In the genomic region with DNA sequence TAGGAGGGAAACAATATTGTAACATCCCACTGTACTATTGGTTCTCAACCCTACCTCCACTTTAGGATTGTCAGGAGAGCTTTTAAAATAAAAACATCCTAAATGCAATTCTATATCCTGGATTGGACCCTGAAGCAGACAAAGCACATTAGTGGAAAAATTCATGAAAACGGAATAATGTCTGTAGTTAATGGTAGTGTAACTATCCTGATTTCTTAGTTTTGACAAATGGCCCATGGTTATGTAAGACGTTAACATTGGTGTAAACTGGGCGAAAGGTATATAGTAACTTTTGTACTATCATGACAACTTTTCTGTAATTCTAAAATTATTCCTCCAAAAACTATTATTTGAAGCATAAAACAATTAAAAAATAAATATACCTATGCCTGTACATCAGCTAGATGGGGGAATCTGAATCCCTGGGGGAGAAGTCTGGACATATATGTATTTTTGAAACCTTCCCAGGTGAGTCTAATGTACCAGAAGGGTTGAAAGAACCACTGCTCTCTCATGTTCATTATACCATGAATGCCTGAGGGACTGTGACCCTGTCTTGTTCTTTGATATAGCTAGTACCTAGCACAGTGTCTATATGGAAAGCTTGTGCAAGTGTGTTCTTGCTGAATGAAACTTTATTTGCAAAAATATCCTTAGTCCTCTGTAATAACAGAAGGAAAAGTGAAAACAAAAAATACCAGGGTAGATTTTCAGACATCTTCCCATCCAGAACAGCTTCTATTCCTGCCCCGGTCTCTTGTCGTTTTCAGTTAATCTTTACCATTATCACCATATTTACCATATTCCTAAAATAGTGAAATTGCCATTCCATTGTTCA, we compare ENCODE assay signal across 24 cellular contexts. TPM values are rescaled to one million over a fixed set of nuclear protein-coding genes. Genes with fewer than 3 reads are reported as not detected.
DNase-seq lines count a peak whose midpoint lies in the region; ATAC-seq and TF ChIP-seq lines count a peak whose summit lies in the region.
"Had no signal": no experiment of that assay in that cellular context is flagged by ENCODE, and none has a peak within 500 bp of the region (broad histone marks: within the 10 kb centered on the region; RNA-seq: fewer than 3 reads in every experiment).

No MANE protein-coding gene starts in this region.

- ATAC-seq in GM19463 (IDR thresholded peaks at IDR 0.05; ENCODE audit: unreplicated experiment) (no peak), GM23338 (no peak)
- ATAC-seq: A549; CD8-positive, alpha-beta T cell; GM12878 had no signal

- H3K4me2 ChIP-seq in DOHH2 (ENCODE audit: low read length) (peak overlapping the region; percentile 89), Loucy (ENCODE audit: low read depth, low read length, poor library complexity, severe bottlenecking) (peak overlapping the region; percentile 81), OCI-LY7 (ENCODE audit: low read length) (peak overlapping the region; percentile 57), GM23338 (no peak overlapping the region)
- H3K4me2 ChIP-seq: A549 had no signal

- H3K36me3 ChIP-seq in DOHH2 (ENCODE audit: control insufficient read depth, low read length) (no peaks in the 10 kb centered on the region; the same call in 1 of the 2 replicates), Loucy (ENCODE audit: insufficient read depth, low read length) (peaks cover 33% of the 10 kb centered on the region; the same call in 1 of the 2 replicates), OCI-LY7 (ENCODE audit: insufficient read depth, low read length) (no peaks in the 10 kb centered on the region; the same call in 1 of the 2 replicates), GM23338 (ENCODE audit: insufficient read depth) (no peaks in the 10 kb centered on the region)
- H3K36me3 ChIP-seq: BLaER1 treated with 17β-estradiol and CSF1 and Interleukin-3, amounts not matched to agents 10 nM and 100 nM had no signal

- POLR2A ChIA-PET in OCI-LY7 (lab: Charles Lee), result interaction anchor here (0.5 to 2.4 kb wide), 11 partner anchors 9 to 130 kb away, joined by 3 to 10 read pairs (median 5); a partner anchor contains a TSS

- H3K4me3 ChIP-seq in DOHH2 (ENCODE audit: low read length) (peak overlapping the region; percentile 93), Loucy (ENCODE audit: low read length, poor library complexity, severe bottlenecking) (no peak overlapping the region), OCI-LY7 (ENCODE audit: low read depth, low read length, poor library complexity, severe bottlenecking) (peak overlapping the region; percentile 38), GM23338 (no peak overlapping the region)
- H3K4me3 ChIP-seq: A549; BLaER1 treated with 17β-estradiol and CSF1 and Interleukin-3, amounts not matched to agents 10 nM and 100 nM; GM12878 had no signal

- no peak overlapping the region for H3K9ac ChIP-seq in Loucy (ENCODE audit: low read depth, low read length, poor library complexity, severe bottlenecking)
- H3K9ac ChIP-seq: BLaER1 treated with 17β-estradiol and CSF1 and Interleukin-3, amounts not matched to agents 10 nM and 100 nM had no signal

- H3K27ac ChIP-seq in DOHH2 (ENCODE audit: low read depth, low read length), result no peak overlapping the region
- peak overlapping the region; percentile 45 for H3K27ac ChIP-seq in OCI-LY7 (ENCODE audit: low read depth, low read length, poor library complexity, severe bottlenecking)
- H3K27ac ChIP-seq in GM23338 (ENCODE audit: low read depth), result no peak overlapping the region
- H3K27ac ChIP-seq: 22Rv1, A549, C4-2B had no signal

- H3K36me3 Mint-ChIP-seq in GM23338 (ENCODE audit: low read depth), result peaks cover 3% of the 10 kb centered on the region; the same call in 2 of the 3 replicates

- H3K27me3 Mint-ChIP-seq in GM23338 (ENCODE audit: insufficient read depth, low read depth, poor library complexity), result peaks cover 8% of the 10 kb centered on the region

- H4K20me1 ChIP-seq in DOHH2 (ENCODE audit: control insufficient read depth, insufficient read depth, low read depth, low read length) (no peaks in the 10 kb centered on the region), Loucy (ENCODE audit: insufficient read depth, low read length, poor library complexity, severe bottlenecking) (peaks cover 13% of the 10 kb centered on the region), OCI-LY7 (ENCODE audit: insufficient read depth, low read length) (no peaks in the 10 kb centered on the region), GM23338 (replicated peaks; ENCODE audit: insufficient read depth) (no peaks in the 10 kb centered on the region)
- H4K20me1 ChIP-seq: BLaER1 treated with 17β-estradiol and CSF1 and Interleukin-3, amounts not matched to agents 10 nM and 100 nM had no signal

- H3K9me3 ChIP-seq in DOHH2 (ENCODE audit: control insufficient read depth, insufficient read depth, low read length) (no peaks in the 10 kb centered on the region), Loucy (ENCODE audit: insufficient read depth, low read depth, low read length) (no peaks in the 10 kb centered on the region), OCI-LY7 (ENCODE audit: low read length) (no peaks in the 10 kb centered on the region)
- H3K9me3 ChIP-seq: A549; BLaER1 treated with 17β-estradiol and CSF1 and Interleukin-3, amounts not matched to agents 10 nM and 100 nM; Caco-2 had no signal

- H3K9me3 Mint-ChIP-seq in GM23338, result peaks cover 6% of the 10 kb centered on the region; the same call in 1 of the 3 replicates
- H3K9me3 Mint-ChIP-seq: CD4-positive, alpha-beta T cell; CD8-positive, alpha-beta T cell had no signal

- TF ChIP-seq CTCF in DOHH2 (IDR thresholded peaks at IDR 0.05; ENCODE audit: low read depth, low read length, poor library complexity, severe bottlenecking) (no peak), Loucy (conservative IDR thresholded peaks at IDR 0.05; ENCODE audit: low read length) (no peak), OCI-LY7 (conservative IDR thresholded peaks at IDR 0.05; ENCODE audit: low read length) (no peak), GM23338 (conservative IDR thresholded peaks at IDR 0.05; ENCODE audit: low read depth in 2 of 2) (no peak)

- H3K4me1 Mint-ChIP-seq in GM23338, result peaks cover 7% of the 10 kb centered on the region; the same call in 2 of the 3 replicates

- no TSS peak for BruUV-seq in OCI-LY7 (replicated peaks; lab: Mats Ljungman, UMichigan)

- H3K27ac Mint-ChIP-seq in GM23338, result no peak overlapping the region
- H3K27ac Mint-ChIP-seq: B cell; CD4-positive, alpha-beta T cell; CD8-positive, alpha-beta T cell had no signal

- H3F3A ChIP-seq in DOHH2 (ENCODE audit: control insufficient read depth, insufficient read depth) (peaks cover 22% of the 10 kb centered on the region), Loucy (ENCODE audit: low read depth) (peaks cover 4% of the 10 kb centered on the region; the same call in 1 of the 2 replicates), GM23338 (replicated peaks; ENCODE audit: low read depth) (no peaks in the 10 kb centered on the region)

- TF ChIP-seq POLR2A in erythroblast (IDR thresholded peaks at IDR 0.05; ENCODE audit: low read length), result peak; percentile 45

- H3K4me3 Mint-ChIP-seq in GM23338, result no peak overlapping the region
- H3K4me3 Mint-ChIP-seq: B cell; CD4-positive, alpha-beta T cell; CD8-positive, alpha-beta T cell had no signal

- H2AFZ ChIP-seq in Loucy (ENCODE audit: low read length), result no peak overlapping the region
- H2AFZ ChIP-seq in OCI-LY7 (ENCODE audit: low read length), result peak overlapping the region; percentile 54; the same call in 1 of the 2 replicates
- no peak overlapping the region for H2AFZ ChIP-seq in GM23338

- no peaks in the 10 kb centered on the region for H3K9me2 ChIP-seq in DOHH2 (replicated peaks; ENCODE audit: control insufficient read depth, low read length)
- H3K9me2 ChIP-seq in Loucy (replicated peaks; ENCODE audit: low read depth, low read length), result no peaks in the 10 kb centered on the region
- H3K9me2 ChIP-seq in OCI-LY7 (ENCODE audit: insufficient read depth, low read length), result no peaks in the 10 kb centered on the region
- no peaks in the 10 kb centered on the region for H3K9me2 ChIP-seq in GM23338 (ENCODE audit: insufficient read depth)

- CTCF ChIA-PET in OCI-LY7 (lab: Charles Lee; ENCODE audit: unreplicated experiment), result no interaction called here

- DNase-seq in OCI-LY7 (ENCODE audit: low spot score) (no peak), erythroblast (lab: John Stamatoyannopoulos, UW) (no peak), dermis blood vessel endothelial cell (no peak), GM23338 (ENCODE audit: low spot score) (no peak)
- DNase-seq: AML-193; Caco-2; Calu3; CD4-positive, alpha-beta T cell; CD8-positive, alpha-beta T cell; DMS79 treated with DMSO at 0.1 percent for 48 hours; EL; GDM1 had no signal

- H3K27me3 ChIP-seq in DOHH2 (ENCODE audit: control insufficient read depth, low read length), result no peaks in the 10 kb centered on the region
- H3K27me3 ChIP-seq in Loucy (ENCODE audit: insufficient read depth, low read length, poor library complexity, severe bottlenecking), result no peaks in the 10 kb centered on the region
- H3K27me3 ChIP-seq in GM23338 (ENCODE audit: insufficient read depth), result peaks cover 29% of the 10 kb centered on the region
- H3K27me3 ChIP-seq: BLaER1 treated with 17β-estradiol and CSF1 and Interleukin-3, amounts not matched to agents 10 nM and 100 nM had no signal

- intact Hi-C loops in OCI-LY7 (cut with micrococcal nuclease; ENCODE audit: unreplicated experiment), result loop anchor here (10.0 kb wide), 1 partner anchor 1309 kb away; no protein-coding TSS in a partner anchor

- H3K4me1 ChIP-seq in DOHH2 (ENCODE audit: control insufficient read depth, low read length) (peaks cover 62% of the 10 kb centered on the region), Loucy (ENCODE audit: insufficient read depth, low read length, poor library complexity, severe bottlenecking) (peaks cover 36% of the 10 kb centered on the region), OCI-LY7 (ENCODE audit: insufficient read depth, low read length, poor library complexity, severe bottlenecking) (peaks cover 70% of the 10 kb centered on the region), GM23338 (ENCODE audit: insufficient read depth) (no peaks in the 10 kb centered on the region)
- H3K4me1 ChIP-seq: Caco-2 had no signal

- H3K79me2 ChIP-seq in DOHH2 (ENCODE audit: control insufficient read depth, low read length) (peaks cover 25% of the 10 kb centered on the region), Loucy (ENCODE audit: insufficient read depth, low read length) (peaks cover 47% of the 10 kb centered on the region), OCI-LY7 (ENCODE audit: insufficient read depth, low read depth, low read length) (peaks cover 34% of the 10 kb centered on the region; the same call in 1 of the 2 replicates), GM23338 (replicated peaks; ENCODE audit: insufficient read depth) (no peaks in the 10 kb centered on the region)

RNA-seq across cellular contexts. Expression of a gene that starts 3.4 kb away (rescaled TPM):
- total RNA-seq in OCI-LY7 (2014; rRNA removed; shearing (Covaris generic)), result 17.6 and 34.7 TPM in 2 replicates
- 9.3 and 10.9 TPM in 2 replicates for total RNA-seq in OCI-LY7 (2022)
- total RNA-seq in dermis blood vessel endothelial cell, result 18.5 and 19.2 TPM in 2 replicates
- 6.4 and 9.7 TPM in 2 replicates for total RNA-seq in GM23338 (2014; rRNA removed; shearing (Covaris generic))
- polyA plus RNA-seq in GM23338 (2016; fragmentation: Nextera tagmentation; extraction: Ambion mirVana), result 4.7 and 5.0 TPM in 2 replicates

RNA-seq across cellular contexts. Expression of a gene that starts 12.3 kb away (rescaled TPM):
- 4.3 and 5.4 TPM in 2 replicates for total RNA-seq in OCI-LY7 (2014; rRNA removed; shearing (Covaris generic))
- 3.3 and 3.8 TPM in 2 replicates for total RNA-seq in OCI-LY7 (2022)
- total RNA-seq in dermis blood vessel endothelial cell, result not detected in 2 replicates
- total RNA-seq in GM23338 (2014; rRNA removed; shearing (Covaris generic)), result not detected in 2 replicates
- not detected in 2 replicates for polyA plus RNA-seq in GM23338 (2016; fragmentation: Nextera tagmentation; extraction: Ambion mirVana)
- total RNA-seq: A172, B cell, Caco-2, Calu3, G401 had no signal
- polyA plus RNA-seq: A549, BJ had no signal

RNA-seq across cellular contexts. Expression of a gene that starts 57.4 kb away (rescaled TPM):
- 32.1 and 52.7 TPM in 2 replicates for total RNA-seq in OCI-LY7 (2014; rRNA removed; shearing (Covaris generic))
- total RNA-seq in OCI-LY7 (2022) (389 and 454 TPM in 2 replicates), dermis blood vessel endothelial cell (6.0 and 12.9 TPM in 2 replicates)
- 13.1 and 21.0 TPM in 2 replicates for total RNA-seq in GM23338 (2014; rRNA removed; shearing (Covaris generic))
- polyA plus RNA-seq in GM23338 (2016; fragmentation: Nextera tagmentation; extraction: Ambion mirVana), result 114 and 117 TPM in 2 replicates

Comparison
In these comparisons a context has a peak if more than half of its experiments do, and no peak if none do; other contexts are left out.
1. H3K4me3 ChIP-seq: peak in DOHH2 (single experiment) and OCI-LY7 (single experiment); none in Loucy (single experiment) and GM23338 (single experiment).